In the genomic region with DNA sequence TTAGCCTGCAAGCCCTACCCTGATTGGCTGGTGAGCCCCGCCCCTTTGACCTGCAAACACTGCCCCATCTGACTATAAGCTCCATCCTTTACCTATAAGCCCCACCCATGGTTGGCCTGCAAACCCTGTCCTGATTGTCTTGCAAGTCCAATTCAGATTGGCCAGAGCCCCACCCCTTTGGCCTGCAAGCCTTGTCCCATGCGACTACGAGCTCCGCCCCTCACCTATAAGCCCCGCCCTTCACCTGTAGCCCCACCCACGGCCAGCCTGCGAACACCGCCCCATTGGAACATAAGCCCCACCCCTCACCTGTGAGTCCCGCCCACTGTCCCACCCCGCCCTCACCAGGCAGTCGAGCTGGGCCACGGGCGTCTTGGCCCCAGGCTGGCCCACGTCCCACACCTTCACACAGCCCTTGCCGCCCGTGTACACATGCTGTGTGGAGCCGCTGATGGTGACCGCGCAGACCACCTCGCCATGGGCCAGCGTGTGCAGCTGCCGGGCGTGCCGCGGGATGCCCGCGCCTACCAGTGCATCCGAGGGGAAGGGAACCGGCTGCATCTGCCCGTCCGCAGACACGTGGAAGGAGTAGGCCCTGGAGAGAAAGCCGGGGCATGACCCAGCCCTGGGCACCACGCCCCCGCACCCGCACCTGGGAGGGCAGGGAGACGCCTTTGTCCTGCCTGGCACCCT, we compare ENCODE assay signal across 15 cellular contexts. TPM values are rescaled to one million over a fixed set of nuclear protein-coding genes. Genes with fewer than 3 reads are reported as not detected.
A peak's percentile ranks its signal among the peaks of the same experiment; 100 is the strongest.
DNase-seq lines count a peak whose midpoint lies in the region; ATAC-seq and TF ChIP-seq lines count a peak whose summit lies in the region.
"Had no signal": no experiment of that assay in that cellular context is flagged by ENCODE, and none has a peak within 500 bp of the region (broad histone marks: within the 10 kb centered on the region; RNA-seq: fewer than 3 reads in every experiment).

No MANE protein-coding gene starts in this region.

- H3K27ac Mint-ChIP-seq in GM23338: no peak overlapping the region
- H3K27ac Mint-ChIP-seq in activated CD8-positive, alpha-beta T cell treated with anti-CD3 and anti-CD28 coated beads for 36 hours: no peak overlapping the region
- no peak overlapping the region for H3K27ac Mint-ChIP-seq in stimulated activated effector memory CD8-positive, alpha-beta T cell treated with anti-CD3 and anti-CD28 coated beads, Interleukin-12 subunit alpha, Interleukin-12 subunit beta, amount 100 ng/mL, for 72 hours

- no peaks in the 10 kb centered on the region for H3K9me3 Mint-ChIP-seq in GM23338
- H3K9me3 Mint-ChIP-seq in activated CD8-positive, alpha-beta T cell treated with anti-CD3 and anti-CD28 coated beads for 36 hours: no peaks in the 10 kb centered on the region
- no peaks in the 10 kb centered on the region for H3K9me3 Mint-ChIP-seq in stimulated activated effector memory CD8-positive, alpha-beta T cell treated with anti-CD3 and anti-CD28 coated beads, Interleukin-12 subunit alpha, Interleukin-12 subunit beta, amount 100 ng/mL, for 72 hours
- H3K9me3 Mint-ChIP-seq: neural crest cell had no signal

- peaks cover 2% of the 10 kb centered on the region; the same call in 2 of the 3 replicates for H3K36me3 Mint-ChIP-seq in GM23338 (ENCODE audit: low read depth)
- peaks cover 1% of the 10 kb centered on the region for H3K36me3 Mint-ChIP-seq in activated CD8-positive, alpha-beta T cell treated with anti-CD3 and anti-CD28 coated beads for 36 hours (ENCODE audit: low read depth)
- no peaks in the 10 kb centered on the region for H3K36me3 Mint-ChIP-seq in stimulated activated effector memory CD8-positive, alpha-beta T cell treated with anti-CD3 and anti-CD28 coated beads, Interleukin-12 subunit alpha, Interleukin-12 subunit beta, amount 100 ng/mL, for 72 hours

- H3K27me3 Mint-ChIP-seq in GM23338 (ENCODE audit: insufficient read depth, low read depth, poor library complexity): peaks cover 7% of the 10 kb centered on the region
- no peaks in the 10 kb centered on the region for H3K27me3 Mint-ChIP-seq in activated CD8-positive, alpha-beta T cell treated with anti-CD3 and anti-CD28 coated beads for 36 hours

- H3K4me1 Mint-ChIP-seq in GM23338: no peaks in the 10 kb centered on the region; the same call in 2 of the 3 replicates
- no peaks in the 10 kb centered on the region for H3K4me1 Mint-ChIP-seq in activated CD8-positive, alpha-beta T cell treated with anti-CD3 and anti-CD28 coated beads for 36 hours (ENCODE audit: low read depth)
- H3K4me1 Mint-ChIP-seq in stimulated activated effector memory CD8-positive, alpha-beta T cell treated with anti-CD3 and anti-CD28 coated beads, Interleukin-12 subunit alpha, Interleukin-12 subunit beta, amount 100 ng/mL, for 72 hours: no peaks in the 10 kb centered on the region

- no peaks in the 10 kb centered on the region for H3K9me3 ChIP-seq in mucosa of descending colon
- H3K9me3 ChIP-seq: uterus had no signal

- TF ChIP-seq CTCF in GM23338 (conservative IDR thresholded peaks at IDR 0.05; ENCODE audit: low read depth in 2 of 2) (no peak), mucosa of descending colon (IDR thresholded peaks at IDR 0.05) (no peak)
- no peak for TF ChIP-seq CTCF in activated CD8-positive, alpha-beta T cell treated with anti-CD3 and anti-CD28 coated beads for 36 hours (IDR thresholded peaks at IDR 0.05)

- no peaks in the 10 kb centered on the region for H3K79me2 ChIP-seq in GM23338 (replicated peaks; ENCODE audit: insufficient read depth)

- no peaks in the 10 kb centered on the region for H3K27me3 ChIP-seq in GM23338 (ENCODE audit: insufficient read depth)
- H3K27me3 ChIP-seq: uterus had no signal

- no peaks in the 10 kb centered on the region; the same call in 1 of the 2 replicates for H4K20me1 ChIP-seq in GM23338 (replicated peaks; ENCODE audit: insufficient read depth)

- no peak overlapping the region for H3K27ac ChIP-seq in GM23338 (ENCODE audit: low read depth)
- H3K27ac ChIP-seq: HL-60, uterus had no signal

- H3K4me1 ChIP-seq in GM23338 (ENCODE audit: insufficient read depth): no peaks in the 10 kb centered on the region; the same call in 1 of the 2 replicates
- H3K4me1 ChIP-seq in mucosa of descending colon (ENCODE audit: low read depth): no peaks in the 10 kb centered on the region
- H3K4me1 ChIP-seq: uterus had no signal

- no peaks in the 10 kb centered on the region for H3K9me2 ChIP-seq in GM23338 (ENCODE audit: insufficient read depth)

- H2AFZ ChIP-seq in GM23338: no peak overlapping the region; the same call in 1 of the 2 replicates

- intact Hi-C loops in activated CD8-positive, alpha-beta T cell treated with anti-CD3 and anti-CD28 coated beads for 36 hours (cut with micrococcal nuclease): no loop called here
- intact Hi-C loops in mucosa of descending colon (cut with DNase I, micrococcal nuclease): no loop called here

- DNase-seq in activated CD4-positive, CD25-positive, alpha-beta regulatory T cell treated with anti-CD3 and anti-CD28 coated beads, Interleukin-2, amount 50 U/mL, for 72 hours: peak; percentile 61
- DNase-seq in GM23338 (ENCODE audit: low spot score): peak; percentile 97
- DNase-seq in activated CD8-positive, alpha-beta T cell treated with anti-CD3 and anti-CD28 coated beads for 36 hours: peak; percentile 40
- DNase-seq in mucosa of descending colon: peak in 2 of 3 donors; percentile 30 to 63
- no peak for DNase-seq in stimulated activated effector memory CD8-positive, alpha-beta T cell treated with anti-CD3 and anti-CD28 coated beads, Interleukin-12 subunit alpha, Interleukin-12 subunit beta, amount 100 ng/mL, for 72 hours (ENCODE audit: low spot score in 2 of 2)
- DNase-seq: ACHN, SIG-M5, uterus had no signal

- no peak overlapping the region for H3K4me3 Mint-ChIP-seq in GM23338
- H3K4me3 Mint-ChIP-seq in activated CD8-positive, alpha-beta T cell treated with anti-CD3 and anti-CD28 coated beads for 36 hours: no peak overlapping the region
- no peak overlapping the region for H3K4me3 Mint-ChIP-seq in stimulated activated effector memory CD8-positive, alpha-beta T cell treated with anti-CD3 and anti-CD28 coated beads, Interleukin-12 subunit alpha, Interleukin-12 subunit beta, amount 100 ng/mL, for 72 hours
- H3K4me3 Mint-ChIP-seq: neural crest cell had no signal

- POLR2A ChIA-PET in activated CD8-positive, alpha-beta T cell treated with anti-CD3 and anti-CD28 coated beads for 36 hours (lab: Charles Lee): interaction anchor here (1.0 kb wide), 1 partner anchor 16 kb away, joined by 4 read pairs; no protein-coding TSS in a partner anchor

- H3K4me3 ChIP-seq in GM23338: no peak overlapping the region
- H3K4me3 ChIP-seq in mucosa of descending colon: no peak overlapping the region
- H3K4me3 ChIP-seq: smooth muscle cell, uterus had no signal

- no peaks in the 10 kb centered on the region for H3K36me3 ChIP-seq in GM23338 (ENCODE audit: insufficient read depth)
- no peaks in the 10 kb centered on the region for H3K36me3 ChIP-seq in mucosa of descending colon (ENCODE audit: low read depth)
- H3K36me3 ChIP-seq: uterus had no signal

- no peaks in the 10 kb centered on the region for H3F3A ChIP-seq in GM23338 (replicated peaks; ENCODE audit: low read depth)

- CTCF ChIA-PET in activated CD8-positive, alpha-beta T cell treated with anti-CD3 and anti-CD28 coated beads for 36 hours (lab: Charles Lee): interaction anchor here (1.0 kb wide), 1 partner anchor 423 kb away, joined by 3 read pairs; no protein-coding TSS in a partner anchor

- no peak overlapping the region for H3K4me2 ChIP-seq in GM23338
- H3K4me2 ChIP-seq: smooth muscle cell had no signal

- ATAC-seq in activated CD4-positive, CD25-positive, alpha-beta regulatory T cell treated with anti-CD3 and anti-CD28 coated beads, Interleukin-2, amount 50 U/mL, for 24 hours: no peak
- ATAC-seq in GM23338 (peak; percentile 94), mucosa of descending colon (peak; percentile 88), GM18520 (IDR thresholded peaks at IDR 0.05; ENCODE audit: unreplicated experiment) (no peak), GM21528 (IDR thresholded peaks at IDR 0.05; ENCODE audit: low FRiP score, unreplicated experiment) (no peak)
- ATAC-seq in activated CD8-positive, alpha-beta T cell treated with anti-CD3 and anti-CD28 coated beads for 36 hours: peak; percentile 64
- no peak for ATAC-seq in stimulated activated effector memory CD8-positive, alpha-beta T cell treated with anti-CD3 and anti-CD28 coated beads, Interleukin-12 subunit alpha, Interleukin-12 subunit beta, amount 100 ng/mL, for 72 hours

RNA-seq across cellular contexts. Expression of gene TLE2, which starts 22.9 kb away (rescaled TPM):
- total RNA-seq in GM23338 (2014; rRNA removed; shearing (Covaris generic)): 21.3 and 22.8 TPM in 2 replicates
- polyA plus RNA-seq in GM23338 (2016; fragmentation: Nextera tagmentation; extraction: Ambion mirVana): 5.2 and 5.6 TPM in 2 replicates
- total RNA-seq in activated CD8-positive, alpha-beta T cell treated with anti-CD3 and anti-CD28 coated beads for 36 hours: 1 to 10 TPM; 2.8 to 3.0 TPM
- total RNA-seq in mucosa of descending colon: 10 to 100 TPM; 40.0 to 66.5 (median 63.5) TPM
- total RNA-seq: M059J had no signal

RNA-seq across cellular contexts. Expression of gene TLE6, which starts 28.9 kb away (rescaled TPM):
- total RNA-seq in GM23338 (2014; rRNA removed; shearing (Covaris generic)): 0.70 and 2.4 TPM in 2 replicates
- polyA plus RNA-seq in GM23338 (2016; fragmentation: Nextera tagmentation; extraction: Ambion mirVana): 1.3 and 2.4 TPM in 2 replicates
- total RNA-seq in activated CD8-positive, alpha-beta T cell treated with anti-CD3 and anti-CD28 coated beads for 36 hours: 1 to 10 TPM; 3.5 to 5.1 TPM
- total RNA-seq in mucosa of descending colon: 1 to 10 TPM; 1.8 to 4.1 (median 3.0) TPM

RNA-seq across cellular contexts. Expression of gene TLE5, which starts 56.1 kb away (rescaled TPM):
- total RNA-seq in GM23338 (2014; rRNA removed; shearing (Covaris generic)): 151 and 154 TPM in 2 replicates
- 130 and 132 TPM in 2 replicates for polyA plus RNA-seq in GM23338 (2016; fragmentation: Nextera tagmentation; extraction: Ambion mirVana)
- total RNA-seq in activated CD8-positive, alpha-beta T cell treated with anti-CD3 and anti-CD28 coated beads for 36 hours: 100 to 1,000 TPM; 283 to 296 TPM
- 100 to 1,000 TPM; 427 to 664 (median 556) TPM for total RNA-seq in mucosa of descending colon

Comparison
In these comparisons a context has a peak if more than half of its experiments do, and no peak if none do; other contexts are left out.
1. DNase-seq: peak in activated CD4-positive, CD25-positive, alpha-beta regulatory T cell treated with anti-CD3 and anti-CD28 coated beads, Interleukin-2, amount 50 U/mL, for 72 hours (single experiment), GM23338 (single experiment), activated CD8-positive, alpha-beta T cell treated with anti-CD3 and anti-CD28 coated beads for 36 hours (single experiment) and mucosa of descending colon (2 of 3); none in stimulated activated effector memory CD8-positive, alpha-beta T cell treated with anti-CD3 and anti-CD28 coated beads, Interleukin-12 subunit alpha, Interleukin-12 subunit beta, amount 100 ng/mL, for 72 hours (0 of 2).
2. ATAC-seq: peak in GM23338 (single experiment), activated CD8-positive, alpha-beta T cell treated with anti-CD3 and anti-CD28 coated beads for 36 hours (single experiment) and mucosa of descending colon (single experiment); none in activated CD4-positive, CD25-positive, alpha-beta regulatory T cell treated with anti-CD3 and anti-CD28 coated beads, Interleukin-2, amount 50 U/mL, for 24 hours (0 of 2), stimulated activated effector memory CD8-positive, alpha-beta T cell treated with anti-CD3 and anti-CD28 coated beads, Interleukin-12 subunit alpha, Interleukin-12 subunit beta, amount 100 ng/mL, for 72 hours (single experiment), GM18520 (single experiment) and GM21528 (single experiment).